Comparison of ENCODE assay signal across 1 cellular context in genomic region chr16:57773680-57774295, GRCh38.
TF ChIP-seq lines count a peak whose summit lies in the region.

No MANE protein-coding gene starts in this region.

TF ChIP-seq in H1, 55 proteins besides CTCF, POLR2A, EP300 and RAD21:
- TF ChIP-seq CBX8 (IDR thresholded peaks at IDR 0.05; ENCODE audit: borderline replicate concordance, low read depth, low read length) (no peak), RXRA (IDR thresholded peaks at IDR 0.05; ENCODE audit: insufficient read depth, low read depth, low read length) (no peak), POLR2AphosphoS5 (IDR thresholded peaks at IDR 0.05; ENCODE audit: low read depth, low read length) (no peak), ATF2 (IDR thresholded peaks at IDR 0.05; ENCODE audit: low read length) (no peak)
